Comparison of ENCODE assay signal across 1 cellular context in genomic region chr20:54078296-54078695, GRCh38.
TF ChIP-seq lines count a peak whose summit lies in the region.

No MANE protein-coding gene starts in this region.

TF ChIP-seq in GM23338, 12 proteins besides CTCF, POLR2A, EP300 and RAD21 (continued from another document):
- TF ChIP-seq POLR2AphosphoS5 (IDR thresholded peaks at IDR 0.05; ENCODE audit: low read depth) (no peak), JUNB (IDR thresholded peaks at IDR 0.05; ENCODE audit: unreplicated experiment) (no peak), ZNF331 (CRISPR knock-in tag; IDR thresholded peaks at IDR 0.05; ENCODE audit: low read depth) (no peak), EZH2 (IDR thresholded peaks at IDR 0.05; ENCODE audit: low read depth, unreplicated experiment) (no peak), NANOG (IDR thresholded peaks at IDR 0.05; ENCODE audit: borderline replicate concordance) (no peak)
- TF ChIP-seq, protein P1, sequence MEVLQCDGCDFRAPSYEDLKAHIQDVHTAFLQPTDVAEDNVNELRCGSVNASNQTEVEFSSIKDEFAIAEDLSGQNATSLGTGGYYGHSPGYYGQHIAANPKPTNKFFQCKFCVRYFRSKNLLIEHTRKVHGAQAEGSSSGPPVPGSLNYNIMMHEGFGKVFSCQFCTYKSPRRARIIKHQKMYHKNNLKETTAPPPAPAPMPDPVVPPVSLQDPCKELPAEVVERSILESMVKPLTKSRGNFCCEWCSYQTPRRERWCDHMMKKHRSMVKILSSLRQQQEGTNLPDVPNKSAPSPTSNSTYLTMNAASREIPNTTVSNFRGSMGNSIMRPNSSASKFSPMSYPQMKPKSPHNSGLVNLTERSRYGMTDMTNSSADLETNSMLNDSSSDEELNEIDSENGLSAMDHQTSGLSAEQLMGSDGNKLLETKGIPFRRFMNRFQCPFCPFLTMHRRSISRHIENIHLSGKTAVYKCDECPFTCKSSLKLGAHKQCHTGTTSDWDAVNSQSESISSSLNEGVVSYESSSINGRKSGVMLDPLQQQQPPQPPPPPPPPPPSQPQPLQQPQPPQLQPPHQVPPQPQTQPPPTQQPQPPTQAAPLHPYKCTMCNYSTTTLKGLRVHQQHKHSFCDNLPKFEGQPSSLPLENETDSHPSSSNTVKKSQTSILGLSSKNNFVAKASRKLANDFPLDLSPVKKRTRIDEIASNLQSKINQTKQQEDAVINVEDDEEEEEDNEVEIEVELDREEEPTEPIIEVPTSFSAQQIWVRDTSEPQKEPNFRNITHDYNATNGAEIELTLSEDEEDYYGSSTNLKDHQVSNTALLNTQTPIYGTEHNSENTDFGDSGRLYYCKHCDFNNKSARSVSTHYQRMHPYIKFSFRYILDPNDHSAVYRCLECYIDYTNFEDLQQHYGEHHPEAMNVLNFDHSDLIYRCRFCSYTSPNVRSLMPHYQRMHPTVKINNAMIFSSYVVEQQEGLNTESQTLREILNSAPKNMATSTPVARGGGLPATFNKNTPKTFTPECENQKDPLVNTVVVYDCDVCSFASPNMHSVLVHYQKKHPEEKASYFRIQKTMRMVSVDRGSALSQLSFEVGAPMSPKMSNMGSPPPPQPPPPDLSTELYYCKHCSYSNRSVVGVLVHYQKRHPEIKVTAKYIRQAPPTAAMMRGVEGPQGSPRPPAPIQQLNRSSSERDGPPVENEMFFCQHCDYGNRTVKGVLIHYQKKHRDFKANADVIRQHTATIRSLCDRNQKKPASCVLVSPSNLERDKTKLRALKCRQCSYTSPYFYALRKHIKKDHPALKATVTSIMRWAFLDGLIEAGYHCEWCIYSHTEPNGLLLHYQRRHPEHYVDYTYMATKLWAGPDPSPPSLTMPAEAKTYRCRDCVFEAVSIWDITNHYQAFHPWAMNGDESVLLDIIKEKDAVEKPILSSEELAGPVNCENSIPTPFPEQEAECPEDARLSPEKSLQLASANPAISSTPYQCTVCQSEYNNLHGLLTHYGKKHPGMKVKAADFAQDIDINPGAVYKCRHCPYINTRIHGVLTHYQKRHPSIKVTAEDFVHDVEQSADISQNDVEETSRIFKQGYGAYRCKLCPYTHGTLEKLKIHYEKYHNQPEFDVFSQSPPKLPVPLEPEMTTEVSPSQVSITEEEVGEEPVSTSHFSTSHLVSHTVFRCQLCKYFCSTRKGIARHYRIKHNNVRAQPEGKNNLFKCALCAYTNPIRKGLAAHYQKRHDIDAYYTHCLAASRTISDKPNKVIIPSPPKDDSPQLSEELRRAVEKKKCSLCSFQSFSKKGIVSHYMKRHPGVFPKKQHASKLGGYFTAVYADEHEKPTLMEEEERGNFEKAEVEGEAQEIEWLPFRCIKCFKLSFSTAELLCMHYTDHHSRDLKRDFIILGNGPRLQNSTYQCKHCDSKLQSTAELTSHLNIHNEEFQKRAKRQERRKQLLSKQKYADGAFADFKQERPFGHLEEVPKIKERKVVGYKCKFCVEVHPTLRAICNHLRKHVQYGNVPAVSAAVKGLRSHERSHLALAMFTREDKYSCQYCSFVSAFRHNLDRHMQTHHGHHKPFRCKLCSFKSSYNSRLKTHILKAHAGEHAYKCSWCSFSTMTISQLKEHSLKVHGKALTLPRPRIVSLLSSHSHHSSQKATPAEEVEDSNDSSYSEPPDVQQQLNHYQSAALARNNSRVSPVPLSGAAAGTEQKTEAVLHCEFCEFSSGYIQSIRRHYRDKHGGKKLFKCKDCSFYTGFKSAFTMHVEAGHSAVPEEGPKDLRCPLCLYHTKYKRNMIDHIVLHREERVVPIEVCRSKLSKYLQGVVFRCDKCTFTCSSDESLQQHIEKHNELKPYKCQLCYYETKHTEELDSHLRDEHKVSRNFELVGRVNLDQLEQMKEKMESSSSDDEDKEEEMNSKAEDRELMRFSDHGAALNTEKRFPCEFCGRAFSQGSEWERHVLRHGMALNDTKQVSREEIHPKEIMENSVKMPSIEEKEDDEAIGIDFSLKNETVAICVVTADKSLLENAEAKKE (CRISPR knock-in tag; IDR thresholded peaks at IDR 0.05), result no peak
